1 cellular context compared by ENCODE assay signal in the genomic region with DNA sequence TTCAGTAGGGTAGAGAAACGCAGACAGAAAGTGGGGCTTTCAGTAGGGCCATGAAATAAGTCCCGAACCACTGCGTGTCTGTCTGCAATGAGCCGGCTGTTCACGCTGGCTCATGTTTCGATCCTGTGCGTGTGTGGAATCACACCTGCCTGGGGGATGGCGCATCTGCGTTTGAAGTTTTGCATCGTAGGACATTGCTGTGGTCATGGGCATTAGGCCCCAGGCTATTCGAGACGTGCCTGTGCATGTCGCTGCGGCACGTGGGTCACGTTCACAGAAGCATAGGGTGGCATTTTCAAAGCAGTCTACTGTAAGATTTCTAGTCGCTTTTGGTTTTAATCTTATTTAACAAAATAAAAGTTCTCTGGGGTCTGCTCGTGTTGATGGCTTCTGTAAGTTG.
TF ChIP-seq lines count a peak whose summit lies in the region.

No MANE protein-coding gene starts in this region.

TF ChIP-seq in H1, 55 proteins besides CTCF, POLR2A, EP300 and RAD21:
- TF ChIP-seq POLR2AphosphoS5 (IDR thresholded peaks at IDR 0.05; ENCODE audit: low read depth, low read length) = no peak
- no peak for TF ChIP-seq CREB1 (IDR thresholded peaks at IDR 0.05)
- TF ChIP-seq BACH1 (IDR thresholded peaks at IDR 0.05; ENCODE audit: low read length) = no peak
- TF ChIP-seq, protein P1, sequence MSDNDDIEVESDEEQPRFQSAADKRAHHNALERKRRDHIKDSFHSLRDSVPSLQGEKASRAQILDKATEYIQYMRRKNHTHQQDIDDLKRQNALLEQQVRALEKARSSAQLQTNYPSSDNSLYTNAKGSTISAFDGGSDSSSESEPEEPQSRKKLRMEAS (IDR thresholded peaks at IDR 0.05) = no peak
- TF ChIP-seq GTF2F1 (IDR thresholded peaks at IDR 0.05; ENCODE audit: borderline replicate concordance, low read depth, low read length) = no peak
- no peak for TF ChIP-seq ZNF274 (IDR thresholded peaks at IDR 0.05; ENCODE audit: borderline replicate concordance, extremely low read depth, low read length)
- TF ChIP-seq KDM4A (IDR thresholded peaks at IDR 0.05; ENCODE audit: low read depth, low read length, severe bottlenecking) = no peak
- no peak for TF ChIP-seq EGR1 (IDR thresholded peaks at IDR 0.05; ENCODE audit: borderline replicate concordance, low read depth, low read length)
- TF ChIP-seq SIX5 (IDR thresholded peaks at IDR 0.05; ENCODE audit: low read depth, low read length) = no peak
- TF ChIP-seq, protein P2, sequence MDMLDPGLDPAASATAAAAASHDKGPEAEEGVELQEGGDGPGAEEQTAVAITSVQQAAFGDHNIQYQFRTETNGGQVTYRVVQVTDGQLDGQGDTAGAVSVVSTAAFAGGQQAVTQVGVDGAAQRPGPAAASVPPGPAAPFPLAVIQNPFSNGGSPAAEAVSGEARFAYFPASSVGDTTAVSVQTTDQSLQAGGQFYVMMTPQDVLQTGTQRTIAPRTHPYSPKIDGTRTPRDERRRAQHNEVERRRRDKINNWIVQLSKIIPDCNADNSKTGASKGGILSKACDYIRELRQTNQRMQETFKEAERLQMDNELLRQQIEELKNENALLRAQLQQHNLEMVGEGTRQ (IDR thresholded peaks at IDR 0.05; ENCODE audit: low read length) = no peak
